9 cellular contexts compared by ENCODE assay signal in the genomic region with DNA sequence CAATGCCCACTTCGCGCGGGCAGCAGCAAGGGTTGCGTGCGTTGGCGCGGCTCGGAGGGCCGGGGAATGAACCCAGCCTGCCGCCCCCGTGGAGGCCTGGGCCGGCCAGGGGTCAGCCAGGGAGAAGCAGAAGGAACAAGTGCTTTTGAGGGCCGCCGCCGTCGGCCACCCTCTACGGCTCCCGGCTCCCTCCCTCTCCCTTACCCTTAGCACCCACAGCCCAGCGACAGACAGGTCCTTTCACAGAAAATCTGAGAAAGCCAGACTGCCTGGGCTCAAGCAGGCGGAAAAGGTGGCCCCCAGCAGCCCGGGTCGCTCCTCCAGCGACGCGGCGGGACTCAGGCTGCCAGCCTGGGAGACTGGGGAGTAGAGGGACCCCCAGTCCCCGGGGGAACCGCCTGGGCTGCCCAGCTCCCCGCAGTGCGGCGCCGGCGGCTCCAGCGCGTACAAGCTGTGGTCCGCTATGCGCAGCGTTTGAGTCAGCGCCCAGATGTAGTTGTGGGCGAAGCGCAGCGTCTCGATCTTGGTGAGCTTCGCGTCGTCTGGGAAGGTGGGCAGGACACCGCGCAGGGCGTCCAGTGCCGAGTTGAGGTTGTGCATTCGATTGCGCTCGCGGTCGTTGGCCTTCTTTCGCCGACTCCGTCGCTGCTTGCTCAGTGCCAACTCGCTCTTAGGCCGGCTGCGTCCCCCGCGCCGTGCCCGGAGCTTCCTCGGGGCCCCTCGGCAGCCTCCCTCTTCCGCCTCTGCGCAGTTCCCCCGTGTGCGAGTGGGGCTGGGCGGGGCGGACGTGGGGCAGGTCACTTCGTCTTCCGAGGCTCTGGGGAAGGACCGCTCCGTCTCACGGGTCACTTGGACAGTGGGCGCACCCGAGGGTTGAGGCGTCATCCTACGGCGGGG. TPM values are rescaled to one million over a fixed set of nuclear protein-coding genes. Genes with fewer than 3 reads are reported as not detected.
DNase-seq lines count a peak whose midpoint lies in the region; ATAC-seq and TF ChIP-seq lines count a peak whose summit lies in the region.
"Had no signal": no experiment of that assay in that cellular context is flagged by ENCODE, and none has a peak within 500 bp of the region (broad histone marks: within the 10 kb centered on the region; RNA-seq: fewer than 3 reads in every experiment).

No MANE protein-coding gene starts in this region.

- no peak overlapping the region for H3K27ac Mint-ChIP-seq in activated CD8-positive, alpha-beta T cell treated with anti-CD3 and anti-CD28 coated beads for 36 hours

- TF ChIP-seq CTCF in HEK293 (tag by site-specific recombination; IDR thresholded peaks at IDR 0.05), result no peak
- TF ChIP-seq CTCF in activated CD8-positive, alpha-beta T cell treated with anti-CD3 and anti-CD28 coated beads for 36 hours (IDR thresholded peaks at IDR 0.05), result no peak
- TF ChIP-seq CTCF in hepatocyte (IDR thresholded peaks at IDR 0.05; ENCODE audit: poor library complexity), result no peak

- WGBS in hepatocyte (ENCODE audit: low lambda C conversion rate, missing lambda C conversion rate), result 3% methylated on average over 80 of the region's 85 CpGs

- H3K9me2 ChIP-seq in hepatocyte (replicated peaks; ENCODE audit: insufficient read depth), result no peaks in the 10 kb centered on the region

- H3K27me3 ChIP-seq in hepatocyte, result peaks cover 99% of the 10 kb centered on the region

- POLR2A ChIA-PET in HEK293 (lab: Yijun Ruan, JAX), result no interaction called here
- POLR2A ChIA-PET in activated CD8-positive, alpha-beta T cell treated with anti-CD3 and anti-CD28 coated beads for 36 hours (lab: Charles Lee), result interaction anchor here (1.6 kb wide), 1 partner anchor 41 kb away, joined by 3 read pairs; no protein-coding TSS in a partner anchor

- H3K4me3 Mint-ChIP-seq in activated CD8-positive, alpha-beta T cell treated with anti-CD3 and anti-CD28 coated beads for 36 hours, result peak overlapping the region; percentile 76

- H3K4me1 Mint-ChIP-seq in activated CD8-positive, alpha-beta T cell treated with anti-CD3 and anti-CD28 coated beads for 36 hours (ENCODE audit: low read depth), result peaks cover 20% of the 10 kb centered on the region

- H3K79me2 ChIP-seq in hepatocyte, result no peaks in the 10 kb centered on the region

- H3K4me1 ChIP-seq in HEK293 (ENCODE audit: control insufficient read depth, insufficient read depth, low read length) (peaks cover 6% of the 10 kb centered on the region; the same call in 1 of the 2 replicates), hepatocyte (ENCODE audit: insufficient read depth) (no peaks in the 10 kb centered on the region)

- H3K4me3 ChIP-seq in HEK293 (ENCODE audit: low read depth, low read length) (peak overlapping the region; percentile 22), hepatocyte (no peak overlapping the region)

- H3K27me3 Mint-ChIP-seq in activated CD8-positive, alpha-beta T cell treated with anti-CD3 and anti-CD28 coated beads for 36 hours, result peaks cover 80% of the 10 kb centered on the region

- no peaks in the 10 kb centered on the region for H3K9me3 ChIP-seq in HEK293 (ENCODE audit: control insufficient read depth, insufficient read depth, low read depth, low read length)
- no peaks in the 10 kb centered on the region for H3K9me3 ChIP-seq in hepatocyte (ENCODE audit: low read depth)

- no peaks in the 10 kb centered on the region for H3K36me3 ChIP-seq in HEK293 (ENCODE audit: control insufficient read depth in 2 of 2, insufficient read depth in 1 of 2, low read length in 2 of 2)
- no peaks in the 10 kb centered on the region for H3K36me3 ChIP-seq in hepatocyte (replicated peaks; ENCODE audit: insufficient read depth, low read depth)

- no peak overlapping the region for H2AFZ ChIP-seq in hepatocyte

- H3K4me2 ChIP-seq in hepatocyte, result peak overlapping the region; percentile 73

- intact Hi-C loops in activated CD8-positive, alpha-beta T cell treated with anti-CD3 and anti-CD28 coated beads for 36 hours (cut with micrococcal nuclease), result no loop called here

- no peaks in the 10 kb centered on the region for H3K36me3 Mint-ChIP-seq in activated CD8-positive, alpha-beta T cell treated with anti-CD3 and anti-CD28 coated beads for 36 hours (ENCODE audit: low read depth)

- CTCF ChIA-PET in HEK293 (lab: Yijun Ruan, JAX), result interaction anchor here (1.2 kb wide), 1 partner anchor 165 kb away, joined by 3 read pairs; no protein-coding TSS in a partner anchor
- CTCF ChIA-PET in activated CD8-positive, alpha-beta T cell treated with anti-CD3 and anti-CD28 coated beads for 36 hours (lab: Charles Lee), result no interaction called here

- no peak overlapping the region for H3K27ac ChIP-seq in HEK293 (ENCODE audit: extremely low read depth, low read depth, low read length)
- H3K27ac ChIP-seq in hepatocyte, result no peak overlapping the region

- peak; percentile 66 for DNase-seq in activated CD8-positive, alpha-beta T cell treated with anti-CD3 and anti-CD28 coated beads for 36 hours
- DNase-seq in hepatocyte (ENCODE audit: low spot score), result no peak
- DNase-seq in stimulated activated CD8-positive, alpha-beta memory T cell treated with anti-CD3 and anti-CD28 coated beads, Interleukin-4, amount 100 ng/mL, for 24 hours (ENCODE audit: low read depth), result peak; percentile 26
- no peak for DNase-seq in central memory CD4-positive, alpha-beta T cell
- no peak for DNase-seq in HT-29 (ENCODE audit: low spot score)
- no peak for DNase-seq in effector CD4-positive, alpha-beta T cell
- DNase-seq: NCI-H1048 had no signal

- no peaks in the 10 kb centered on the region for H4K20me1 ChIP-seq in hepatocyte (ENCODE audit: insufficient read depth, poor library complexity, severe bottlenecking)

- ATAC-seq in activated CD8-positive, alpha-beta T cell treated with anti-CD3 and anti-CD28 coated beads for 36 hours, result peak; percentile 62

- H3K9me3 Mint-ChIP-seq in activated CD8-positive, alpha-beta T cell treated with anti-CD3 and anti-CD28 coated beads for 36 hours, result no peaks in the 10 kb centered on the region

TF ChIP-seq in HEK293, 187 proteins besides CTCF, POLR2A, EP300 and RAD21 (continues in another document):
- TF ChIP-seq ZFHX2 (tag by site-specific recombination; conservative IDR thresholded peaks at IDR 0.05) (peak; percentile 71), GLIS1 (tag by site-specific recombination; IDR thresholded peaks at IDR 0.05) (peak; percentile 59), ZNF624 (tag by site-specific recombination; IDR thresholded peaks at IDR 0.05) (no peak), GLIS2 (tag by site-specific recombination; IDR thresholded peaks at IDR 0.05) (peak; percentile 44; the same call in 1 of the 2 replicates), ZIC2 (tag by site-specific recombination; IDR thresholded peaks at IDR 0.05) (peak; percentile 58), ZNF600 (tag by site-specific recombination; IDR thresholded peaks at IDR 0.05) (peak; percentile 61), ZNF16 (tag by site-specific recombination; IDR thresholded peaks at IDR 0.05; ENCODE audit: low read depth) (no peak), ZNF335 (tag by site-specific recombination; conservative IDR thresholded peaks at IDR 0.05) (peak; percentile 27), SP3 (tag by site-specific recombination; IDR thresholded peaks at IDR 0.05) (0 out of 2 replicates have a peak, but pooled peaks have one; percentile 22)
- TF ChIP-seq, protein P1, sequence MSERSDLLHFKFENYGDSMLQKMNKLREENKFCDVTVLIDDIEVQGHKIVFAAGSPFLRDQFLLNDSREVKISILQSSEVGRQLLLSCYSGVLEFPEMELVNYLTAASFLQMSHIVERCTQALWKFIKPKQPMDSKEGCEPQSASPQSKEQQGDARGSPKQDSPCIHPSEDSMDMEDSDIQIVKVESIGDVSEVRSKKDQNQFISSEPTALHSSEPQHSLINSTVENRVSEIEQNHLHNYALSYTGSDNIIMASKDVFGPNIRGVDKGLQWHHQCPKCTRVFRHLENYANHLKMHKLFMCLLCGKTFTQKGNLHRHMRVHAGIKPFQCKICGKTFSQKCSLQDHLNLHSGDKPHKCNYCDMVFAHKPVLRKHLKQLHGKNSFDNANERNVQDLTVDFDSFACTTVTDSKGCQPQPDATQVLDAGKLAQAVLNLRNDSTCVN (tag by site-specific recombination; optimal IDR thresholded peaks at IDR 0.05), result peak; percentile 51
- TF ChIP-seq, protein P2, sequence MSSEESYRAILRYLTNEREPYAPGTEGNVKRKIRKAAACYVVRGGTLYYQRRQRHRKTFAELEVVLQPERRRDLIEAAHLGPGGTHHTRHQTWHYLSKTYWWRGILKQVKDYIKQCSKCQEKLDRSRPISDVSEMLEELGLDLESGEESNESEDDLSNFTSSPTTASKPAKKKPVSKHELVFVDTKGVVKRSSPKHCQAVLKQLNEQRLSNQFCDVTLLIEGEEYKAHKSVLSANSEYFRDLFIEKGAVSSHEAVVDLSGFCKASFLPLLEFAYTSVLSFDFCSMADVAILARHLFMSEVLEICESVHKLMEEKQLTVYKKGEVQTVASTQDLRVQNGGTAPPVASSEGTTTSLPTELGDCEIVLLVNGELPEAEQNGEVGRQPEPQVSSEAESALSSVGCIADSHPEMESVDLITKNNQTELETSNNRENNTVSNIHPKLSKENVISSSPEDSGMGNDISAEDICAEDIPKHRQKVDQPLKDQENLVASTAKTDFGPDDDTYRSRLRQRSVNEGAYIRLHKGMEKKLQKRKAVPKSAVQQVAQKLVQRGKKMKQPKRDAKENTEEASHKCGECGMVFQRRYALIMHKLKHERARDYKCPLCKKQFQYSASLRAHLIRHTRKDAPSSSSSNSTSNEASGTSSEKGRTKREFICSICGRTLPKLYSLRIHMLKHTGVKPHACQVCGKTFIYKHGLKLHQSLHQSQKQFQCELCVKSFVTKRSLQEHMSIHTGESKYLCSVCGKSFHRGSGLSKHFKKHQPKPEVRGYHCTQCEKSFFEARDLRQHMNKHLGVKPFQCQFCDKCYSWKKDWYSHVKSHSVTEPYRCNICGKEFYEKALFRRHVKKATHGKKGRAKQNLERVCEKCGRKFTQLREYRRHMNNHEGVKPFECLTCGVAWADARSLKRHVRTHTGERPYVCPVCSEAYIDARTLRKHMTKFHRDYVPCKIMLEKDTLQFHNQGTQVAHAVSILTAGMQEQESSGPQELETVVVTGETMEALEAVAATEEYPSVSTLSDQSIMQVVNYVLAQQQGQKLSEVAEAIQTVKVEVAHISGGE (tag by site-specific recombination; conservative IDR thresholded peaks at IDR 0.05; ENCODE audit: low read depth), result no peak

RNA-seq across cellular contexts. Expression of a gene that starts 0.8 kb away (rescaled TPM):
- 1 to 10 TPM; 1.3 to 2.3 TPM for total RNA-seq in activated CD8-positive, alpha-beta T cell treated with anti-CD3 and anti-CD28 coated beads for 36 hours
- total RNA-seq in hepatocyte, result not detected in 2 replicates
- polyA plus RNA-seq in hepatocyte, result 0.87 and 1.2 TPM in 2 replicates
- 0.99 and 1.5 TPM in 2 replicates for total RNA-seq in HT-29 (2014; rRNA removed; shearing (Covaris generic))
- total RNA-seq: kidney epithelial cell had no signal

RNA-seq across cellular contexts. Expression of a gene that starts 57.6 kb away (rescaled TPM):
- total RNA-seq in activated CD8-positive, alpha-beta T cell treated with anti-CD3 and anti-CD28 coated beads for 36 hours, result 10 to 100 TPM; 10.8 to 12.5 TPM
- total RNA-seq in hepatocyte, result 3.7 TPM in 2 replicates
- 13.7 and 14.7 TPM in 2 replicates for polyA plus RNA-seq in hepatocyte
- 3.4 and 3.5 TPM in 2 replicates for total RNA-seq in HT-29 (2014; rRNA removed; shearing (Covaris generic))

Comparison
In these comparisons a context has a peak if more than half of its experiments do, and no peak if none do; other contexts are left out.
1. DNase-seq: peak in activated CD8-positive, alpha-beta T cell treated with anti-CD3 and anti-CD28 coated beads for 36 hours (single experiment) and stimulated activated CD8-positive, alpha-beta memory T cell treated with anti-CD3 and anti-CD28 coated beads, Interleukin-4, amount 100 ng/mL, for 24 hours (single experiment); none in hepatocyte (single experiment), central memory CD4-positive, alpha-beta T cell (single experiment), HT-29 (single experiment) and effector CD4-positive, alpha-beta T cell (single experiment).